ENCODE assay signal across 22 cellular contexts in genomic region chr10:109275970-109276369, GRCh38.
A peak's percentile ranks its signal among the peaks of the same experiment; 100 is the strongest.
DNase-seq lines count a peak whose midpoint lies in the region; ATAC-seq, FAIRE-seq and TF ChIP-seq lines count a peak whose summit lies in the region.
"Had no signal": no experiment of that assay in that cellular context is flagged by ENCODE, and none has a peak within 500 bp of the region (broad histone marks: within the 10 kb centered on the region; RNA-seq: fewer than 3 reads in every experiment).

No MANE protein-coding gene starts in this region.

- H3K4me3 ChIP-seq in PC-3 (ENCODE audit: low read length): no peak overlapping the region
- no peak overlapping the region for H3K4me3 ChIP-seq in kidney (ENCODE audit: low read length in 2 of 2)
- no peak overlapping the region for H3K4me3 ChIP-seq in OCI-LY7 (ENCODE audit: low read depth, low read length, poor library complexity, severe bottlenecking)

- H3K27me3 Mint-ChIP-seq in activated CD4-positive, alpha-beta memory T cell treated with anti-CD3 and anti-CD28 coated beads, Interleukin-2, amount 10 ng/mL, durations not matched to agents 7 days and 5 days: no peaks in the 10 kb centered on the region
- H3K27me3 Mint-ChIP-seq: T-cell had no signal

- no peaks in the 10 kb centered on the region for H4K20me1 ChIP-seq in PC-3 (ENCODE audit: low read length)
- no peaks in the 10 kb centered on the region for H4K20me1 ChIP-seq in OCI-LY7 (ENCODE audit: insufficient read depth, low read length)

- CTCF ChIA-PET in PC-3 (lab: Charles Lee): no interaction called here
- CTCF ChIA-PET in OCI-LY7 (lab: Charles Lee; ENCODE audit: unreplicated experiment): no interaction called here
- CTCF ChIA-PET in activated CD4-positive, alpha-beta memory T cell treated with anti-CD3 and anti-CD28 coated beads, Interleukin-2, amount 10 ng/mL, durations not matched to agents 7 days and 5 days (lab: Charles Lee): no interaction called here

- H3K4me3 Mint-ChIP-seq in activated CD4-positive, alpha-beta memory T cell treated with anti-CD3 and anti-CD28 coated beads, Interleukin-2, amount 10 ng/mL, durations not matched to agents 7 days and 5 days: no peak overlapping the region
- H3K4me3 Mint-ChIP-seq: T-cell had no signal

- no peak overlapping the region for H3K27ac ChIP-seq in PC-3 (ENCODE audit: low read length)
- H3K27ac ChIP-seq in kidney (ENCODE audit: low read depth in 2 of 2, low read length in 2 of 2): no peak overlapping the region
- H3K27ac ChIP-seq in OCI-LY7 (ENCODE audit: low read depth, low read length, poor library complexity, severe bottlenecking): no peak overlapping the region
- H3K27ac ChIP-seq: C4-2B had no signal

- H3K9ac ChIP-seq in PC-3 (ENCODE audit: low read length) (no peak overlapping the region), kidney (ENCODE audit: low read length in 2 of 2) (no peak overlapping the region)

- TF ChIP-seq CTCF in PC-3 (conservative IDR thresholded peaks at IDR 0.05; ENCODE audit: low read depth, low read length) (no peak), kidney (IDR thresholded peaks at IDR 0.05; ENCODE audit: borderline replicate concordance, extremely low read depth, insufficient read depth) (no peak), OCI-LY7 (conservative IDR thresholded peaks at IDR 0.05; ENCODE audit: low read length) (no peak)

- DNase-seq in HCEC 1CT: peak; percentile 21
- peak; percentile 9 for DNase-seq in PC-3
- no peak for DNase-seq in kidney
- no peak for DNase-seq in DMS153 (lab: John Stamatoyannopoulos, UW)
- no peak for DNase-seq in OCI-LY7 (ENCODE audit: low spot score)
- DNase-seq in activated CD4-positive, alpha-beta memory T cell treated with anti-CD3 and anti-CD28 coated beads, Interleukin-2, amount 10 ng/mL, durations not matched to agents 7 days and 5 days: no peak
- no peak for DNase-seq in mucosa of gallbladder (ENCODE audit: low spot score)
- DNase-seq: ACHN, AML-193, DMS79, GF-D8, GOT3, NCI-H1694 treated with DMSO at 0.1 percent for 48 hours, NCI-H2227 treated with DMSO at 0.1 percent for 48 hours, NCI-H510A treated with DMSO at 0.1 percent for 48 hours, NCI-H82, RPMI8226, SHP77 treated with DMSO at 0.1 percent for 48 hours, T-cell had no signal

- POLR2A ChIA-PET in PC-3 (lab: Charles Lee; ENCODE audit: unreplicated experiment): no interaction called here
- POLR2A ChIA-PET in OCI-LY7 (lab: Charles Lee): interaction anchor here (0.6 kb wide), 1 partner anchor 42 kb away, joined by 3 read pairs; no protein-coding TSS in a partner anchor
- POLR2A ChIA-PET in activated CD4-positive, alpha-beta memory T cell treated with anti-CD3 and anti-CD28 coated beads, Interleukin-2, amount 10 ng/mL, durations not matched to agents 7 days and 5 days (lab: Charles Lee): no interaction called here

- no peaks in the 10 kb centered on the region for H3K36me3 Mint-ChIP-seq in activated CD4-positive, alpha-beta memory T cell treated with anti-CD3 and anti-CD28 coated beads, Interleukin-2, amount 10 ng/mL, durations not matched to agents 7 days and 5 days (ENCODE audit: low read depth)
- H3K36me3 Mint-ChIP-seq: T-cell had no signal

- H3K36me3 ChIP-seq in PC-3 (ENCODE audit: low read depth, low read length) (no peaks in the 10 kb centered on the region), kidney (ENCODE audit: control insufficient read depth in 1 of 2, insufficient read depth in 2 of 2, low read length in 2 of 2) (no peaks in the 10 kb centered on the region), OCI-LY7 (ENCODE audit: insufficient read depth, low read length) (no peaks in the 10 kb centered on the region)

- peaks cover 3% of the 10 kb centered on the region for H3K9me3 Mint-ChIP-seq in activated CD4-positive, alpha-beta memory T cell treated with anti-CD3 and anti-CD28 coated beads, Interleukin-2, amount 10 ng/mL, durations not matched to agents 7 days and 5 days

- no peak overlapping the region for H3K27ac Mint-ChIP-seq in activated CD4-positive, alpha-beta memory T cell treated with anti-CD3 and anti-CD28 coated beads, Interleukin-2, amount 10 ng/mL, durations not matched to agents 7 days and 5 days
- H3K27ac Mint-ChIP-seq: T-cell had no signal

- H3K4me2 ChIP-seq in PC-3 (ENCODE audit: low read length): no peak overlapping the region
- H3K4me2 ChIP-seq in OCI-LY7 (ENCODE audit: low read length): no peak overlapping the region

- no peaks in the 10 kb centered on the region for H3K9me2 ChIP-seq in PC-3 (replicated peaks; ENCODE audit: low read length)
- H3K9me2 ChIP-seq in OCI-LY7 (ENCODE audit: insufficient read depth, low read length): no peaks in the 10 kb centered on the region

- BruUV-seq in PC-3 (replicated peaks; lab: Mats Ljungman, UMichigan) (no TSS peak), OCI-LY7 (replicated peaks; lab: Mats Ljungman, UMichigan) (no TSS peak)

- H3K9me3 ChIP-seq in PC-3 (ENCODE audit: low read length) (no peaks in the 10 kb centered on the region), kidney (ENCODE audit: control insufficient read depth in 1 of 2, low read length in 2 of 2) (no peaks in the 10 kb centered on the region), OCI-LY7 (ENCODE audit: low read length) (no peaks in the 10 kb centered on the region)

- no peaks in the 10 kb centered on the region for H3K4me1 Mint-ChIP-seq in activated CD4-positive, alpha-beta memory T cell treated with anti-CD3 and anti-CD28 coated beads, Interleukin-2, amount 10 ng/mL, durations not matched to agents 7 days and 5 days
- H3K4me1 Mint-ChIP-seq: T-cell had no signal

- no peaks in the 10 kb centered on the region for H3K4me1 ChIP-seq in PC-3 (ENCODE audit: insufficient read depth, low read length)
- H3K4me1 ChIP-seq in kidney (ENCODE audit: control insufficient read depth in 1 of 2, insufficient read depth in 1 of 2, low read depth in 1 of 2, low read length in 2 of 2): no peaks in the 10 kb centered on the region
- no peaks in the 10 kb centered on the region for H3K4me1 ChIP-seq in OCI-LY7 (ENCODE audit: insufficient read depth, low read length, poor library complexity, severe bottlenecking)

- H3F3A ChIP-seq in PC-3 (ENCODE audit: low read length, unreplicated experiment): no peaks in the 10 kb centered on the region

- ATAC-seq in PC-3: no peak
- ATAC-seq: SK-N-SH treated with all-trans-retinoic acid at 6 μM for 48 hours, T-cell had no signal

- H3K27me3 ChIP-seq in PC-3 (ENCODE audit: low read length): no peaks in the 10 kb centered on the region

- intact Hi-C loops in PC-3 (cut with micrococcal nuclease) (no loop called here), kidney (cut with DNase I) (no loop called here), OCI-LY7 (cut with micrococcal nuclease; ENCODE audit: unreplicated experiment) (no loop called here)

- FAIRE-seq in kidney (lab: Jason Lieb, UNC): peak; percentile 56
- FAIRE-seq: D721Med had no signal

- no peaks in the 10 kb centered on the region for H3K79me2 ChIP-seq in PC-3 (ENCODE audit: low read length)
- no peaks in the 10 kb centered on the region for H3K79me2 ChIP-seq in OCI-LY7 (ENCODE audit: insufficient read depth, low read depth, low read length)

- H2AFZ ChIP-seq in PC-3 (ENCODE audit: low read length) (no peak overlapping the region), OCI-LY7 (ENCODE audit: low read length) (no peak overlapping the region)

Comparison
In these comparisons a context has a peak if more than half of its experiments do, and no peak if none do; other contexts are left out.
1. DNase-seq: peak in HCEC 1CT (single experiment) and PC-3 (single experiment); none in kidney (single experiment), DMS153 (single experiment), OCI-LY7 (single experiment), activated CD4-positive, alpha-beta memory T cell treated with anti-CD3 and anti-CD28 coated beads, Interleukin-2, amount 10 ng/mL, durations not matched to agents 7 days and 5 days (single experiment) and mucosa of gallbladder (single experiment).